Comparison of ENCODE assay signal across 14 cellular contexts in the genomic region with DNA sequence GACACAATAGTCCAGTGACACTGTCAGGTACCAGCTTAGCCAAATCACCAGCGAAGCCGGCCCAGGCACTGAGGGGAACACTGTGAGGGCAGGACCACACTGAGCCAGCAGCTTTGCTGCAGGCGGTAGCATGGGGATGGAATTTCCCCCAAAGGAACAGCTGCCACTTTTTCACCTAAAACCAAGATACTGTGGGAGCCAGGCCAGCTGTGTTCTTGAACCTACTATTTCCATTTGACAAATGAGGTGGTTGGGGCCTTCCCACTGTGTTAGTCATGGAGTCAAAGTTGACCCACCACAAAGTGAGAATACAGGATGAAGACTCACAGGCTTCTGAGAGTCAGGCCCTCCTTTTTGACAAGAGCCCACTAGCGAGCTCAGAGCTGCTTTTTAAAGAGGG.
DNase-seq lines count a peak whose midpoint lies in the region; ATAC-seq and TF ChIP-seq lines count a peak whose summit lies in the region.
"Had no signal": no experiment of that assay in that cellular context is flagged by ENCODE, and none has a peak within 500 bp of the region (broad histone marks: within the 10 kb centered on the region; RNA-seq: fewer than 3 reads in every experiment).

No MANE protein-coding gene starts in this region.

- H3K27ac Mint-ChIP-seq in activated naive CD4-positive, alpha-beta T cell treated with anti-CD3 and anti-CD28 coated beads, Interleukin-2, amount 10 ng/mL, durations not matched to agents 7 days and 5 days = no peak overlapping the region
- H3K27ac Mint-ChIP-seq: IgD-negative memory B cell, type B pancreatic cell had no signal

- no peaks in the 10 kb centered on the region for H3K36me3 ChIP-seq in brain microvascular endothelial cell (replicated peaks)
- H3K36me3 ChIP-seq: HAP-1, prostate gland had no signal

- ATAC-seq in HG03039 (IDR thresholded peaks at IDR 0.05; ENCODE audit: unreplicated experiment) (peak; percentile 84), HG03571 (IDR thresholded peaks at IDR 0.05; ENCODE audit: unreplicated experiment) (no peak), GM19324 (IDR thresholded peaks at IDR 0.05; ENCODE audit: low FRiP score, unreplicated experiment) (no peak)

- no peak overlapping the region for H3K4me3 ChIP-seq in brain microvascular endothelial cell (ENCODE audit: low read depth, low read length)
- H3K4me3 ChIP-seq: HAP-1, prostate gland had no signal

- in situ Hi-C loops in brain microvascular endothelial cell (cut with HindIII; ENCODE audit: low pct_ligation_motif_present, low sequenced_read_pairs) = no loop called here

- no peak overlapping the region for H3K4me3 Mint-ChIP-seq in activated naive CD4-positive, alpha-beta T cell treated with anti-CD3 and anti-CD28 coated beads, Interleukin-2, amount 10 ng/mL, durations not matched to agents 7 days and 5 days
- H3K4me3 Mint-ChIP-seq: IgD-negative memory B cell, type B pancreatic cell had no signal

- DNase-seq in EL (peak; percentile 51), GM20000 (ENCODE audit: low spot score) (peak; percentile 26), brain microvascular endothelial cell (peak; percentile 74), DMS79 (lab: John Stamatoyannopoulos, UW) (no peak)
- no peak for DNase-seq in activated naive CD4-positive, alpha-beta T cell treated with anti-CD3 and anti-CD28 coated beads, Interleukin-2, amount 10 ng/mL, durations not matched to agents 7 days and 5 days
- DNase-seq: NCI-H2107, OCI-M1 had no signal

- H3K9me3 Mint-ChIP-seq in activated naive CD4-positive, alpha-beta T cell treated with anti-CD3 and anti-CD28 coated beads, Interleukin-2, amount 10 ng/mL, durations not matched to agents 7 days and 5 days = no peaks in the 10 kb centered on the region
- H3K9me3 Mint-ChIP-seq: type B pancreatic cell had no signal

- H3K36me3 Mint-ChIP-seq in activated naive CD4-positive, alpha-beta T cell treated with anti-CD3 and anti-CD28 coated beads, Interleukin-2, amount 10 ng/mL, durations not matched to agents 7 days and 5 days = no peaks in the 10 kb centered on the region
- H3K36me3 Mint-ChIP-seq: type B pancreatic cell had no signal

- no peaks in the 10 kb centered on the region for H3K27me3 ChIP-seq in brain microvascular endothelial cell (replicated peaks)

- no peak overlapping the region for H3K27ac ChIP-seq in brain microvascular endothelial cell
- H3K27ac ChIP-seq: prostate gland had no signal

- TF ChIP-seq CTCF in GM20000 (IDR thresholded peaks at IDR 0.05; ENCODE audit: extremely low read depth, missing control alignments) = no peak
- no peak for TF ChIP-seq CTCF in brain microvascular endothelial cell (IDR thresholded peaks at IDR 0.05; ENCODE audit: low read depth, low read length, missing control alignments)

- CTCF ChIA-PET in activated naive CD4-positive, alpha-beta T cell treated with anti-CD3 and anti-CD28 coated beads, Interleukin-2, amount 10 ng/mL, durations not matched to agents 7 days and 5 days (lab: Charles Lee) = no interaction called here

- no peaks in the 10 kb centered on the region for H3K4me1 Mint-ChIP-seq in activated naive CD4-positive, alpha-beta T cell treated with anti-CD3 and anti-CD28 coated beads, Interleukin-2, amount 10 ng/mL, durations not matched to agents 7 days and 5 days
- H3K4me1 Mint-ChIP-seq: IgD-negative memory B cell had no signal

- H3K27me3 Mint-ChIP-seq in activated naive CD4-positive, alpha-beta T cell treated with anti-CD3 and anti-CD28 coated beads, Interleukin-2, amount 10 ng/mL, durations not matched to agents 7 days and 5 days = no peaks in the 10 kb centered on the region

Comparison
In these comparisons a context has a peak if more than half of its experiments do, and no peak if none do; other contexts are left out.
1. DNase-seq: peak in EL (single experiment), GM20000 (single experiment) and brain microvascular endothelial cell (single experiment); none in activated naive CD4-positive, alpha-beta T cell treated with anti-CD3 and anti-CD28 coated beads, Interleukin-2, amount 10 ng/mL, durations not matched to agents 7 days and 5 days (single experiment) and DMS79 (single experiment).